ENCODE assay signal across 31 cellular contexts in genomic region chr3:50276762-50277101, GRCh38. TPM values are rescaled to one million over a fixed set of nuclear protein-coding genes. Genes with fewer than 3 reads are reported as not detected.
"Had no signal": no experiment of that assay in that cellular context is flagged by ENCODE, and none has a peak within 500 bp of the region (broad histone marks: within the 10 kb centered on the region; RNA-seq: fewer than 3 reads in every experiment).

No MANE protein-coding gene starts in this region.

- H3K27me3 ChIP-seq: ovary had no signal

- DNase-seq: cortex of kidney; effector memory CD8-positive, alpha-beta T cell; esophagus squamous epithelium; foreskin melanocyte; glutamatergic neuron; heart right ventricle; hypothalamus; midbrain; nucleus accumbens; posterior cingulate gyrus; psoas muscle; sigmoid colon; stomach had no signal

- H3K36me3 Mint-ChIP-seq: memory B cell; naive thymus-derived CD4-positive, alpha-beta T cell; neural progenitor cell had no signal

- FAIRE-seq: endometrium, kidney, urothelium cell line had no signal

- H2AFZ ChIP-seq: neural progenitor cell had no signal

- H3K9me3 ChIP-seq: esophagus squamous epithelium, heart right ventricle, ovary, psoas muscle, sigmoid colon, stomach, tibial nerve, upper lobe of left lung had no signal

- H3K27ac Mint-ChIP-seq: memory B cell; naive thymus-derived CD4-positive, alpha-beta T cell; nephron; neural progenitor cell; stimulated activated effector memory CD8-positive, alpha-beta T cell treated with anti-CD3 and anti-CD28 coated beads, Interleukin-12 subunit alpha, Interleukin-12 subunit beta, amount 100 ng/mL, for 72 hours had no signal

- H3K4me3 Mint-ChIP-seq: memory B cell, nephron, neural progenitor cell had no signal

- H3K4me3 ChIP-seq: esophagus squamous epithelium, heart right ventricle, lung, neural progenitor cell, ovary, psoas muscle, sigmoid colon, stomach, tibial nerve, upper lobe of left lung had no signal

- H3K9ac ChIP-seq: neural progenitor cell had no signal

- H3K4me2 ChIP-seq: neural progenitor cell had no signal

- H3K27ac ChIP-seq: esophagus squamous epithelium, heart right ventricle, neural progenitor cell, ovary, psoas muscle, sigmoid colon, stomach, upper lobe of left lung had no signal

- ATAC-seq: heart right ventricle; left lobe of liver; psoas muscle; right cardiac atrium; stimulated activated effector memory CD8-positive, alpha-beta T cell treated with anti-CD3 and anti-CD28 coated beads, Interleukin-12 subunit alpha, Interleukin-12 subunit beta, amount 100 ng/mL, for 72 hours had no signal

- H3K9me3 Mint-ChIP-seq: effector memory CD8-positive, alpha-beta T cell; memory B cell; nephron; neural progenitor cell; stimulated activated effector memory CD8-positive, alpha-beta T cell treated with anti-CD3 and anti-CD28 coated beads, Interleukin-12 subunit alpha, Interleukin-12 subunit beta, amount 100 ng/mL, for 72 hours had no signal

- H3K36me3 ChIP-seq: esophagus squamous epithelium, neural progenitor cell, ovary had no signal

RNA-seq across cellular contexts. Expression of gene LSMEM2, which starts 2.2 kb away (rescaled TPM):
- total RNA-seq: dermis microvascular lymphatic vessel endothelial cell; esophagus squamous epithelium; left lobe of liver; naive thymus-derived CD4-positive, alpha-beta T cell; renal cortical epithelial cell; sigmoid colon; stomach; subcutaneous adipose tissue; temporal lobe had no signal

RNA-seq across cellular contexts. Expression of gene SEMA3B, which starts 7.8 kb away (rescaled TPM):
- polyA plus RNA-seq: naive thymus-derived CD4-positive, alpha-beta T cell had no signal
